ENCODE assay signal across 1 cellular context in the genomic region with DNA sequence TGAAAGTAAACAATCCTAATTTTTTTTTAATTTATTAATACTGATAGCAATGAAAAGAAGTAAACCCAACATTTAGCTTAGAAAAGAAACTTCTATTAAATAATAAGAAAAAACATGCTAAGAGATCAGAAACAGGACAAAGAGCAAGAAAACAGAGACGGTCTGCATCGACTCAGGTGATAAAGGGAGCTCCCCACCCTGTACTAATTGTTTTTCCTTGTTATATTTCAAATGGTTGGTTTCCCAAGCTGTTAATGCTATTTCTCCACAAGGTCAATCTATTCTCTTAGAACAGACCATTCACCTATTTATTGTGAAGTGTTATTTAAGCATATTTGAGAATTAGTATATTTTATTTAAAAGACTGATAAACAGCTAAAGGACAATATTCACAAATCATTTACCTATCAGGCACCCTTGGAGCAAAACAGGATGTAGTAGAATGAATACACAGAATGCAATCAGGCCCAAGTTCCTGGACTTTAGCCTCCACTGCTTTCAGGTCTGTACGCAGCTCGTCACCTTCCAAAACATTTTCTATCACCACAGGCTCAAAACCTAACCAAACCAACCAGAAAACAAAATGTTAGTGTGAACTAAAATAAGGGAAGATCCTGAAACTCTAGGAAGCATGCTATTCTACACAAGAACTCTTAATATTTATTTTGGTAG.
TF ChIP-seq lines count a peak whose summit lies in the region.

No MANE protein-coding gene starts in this region.

TF ChIP-seq in HepG2, 621 proteins besides CTCF, POLR2A, EP300 and RAD21 (continued from another document and continues in another):
- TF ChIP-seq, protein P1, sequence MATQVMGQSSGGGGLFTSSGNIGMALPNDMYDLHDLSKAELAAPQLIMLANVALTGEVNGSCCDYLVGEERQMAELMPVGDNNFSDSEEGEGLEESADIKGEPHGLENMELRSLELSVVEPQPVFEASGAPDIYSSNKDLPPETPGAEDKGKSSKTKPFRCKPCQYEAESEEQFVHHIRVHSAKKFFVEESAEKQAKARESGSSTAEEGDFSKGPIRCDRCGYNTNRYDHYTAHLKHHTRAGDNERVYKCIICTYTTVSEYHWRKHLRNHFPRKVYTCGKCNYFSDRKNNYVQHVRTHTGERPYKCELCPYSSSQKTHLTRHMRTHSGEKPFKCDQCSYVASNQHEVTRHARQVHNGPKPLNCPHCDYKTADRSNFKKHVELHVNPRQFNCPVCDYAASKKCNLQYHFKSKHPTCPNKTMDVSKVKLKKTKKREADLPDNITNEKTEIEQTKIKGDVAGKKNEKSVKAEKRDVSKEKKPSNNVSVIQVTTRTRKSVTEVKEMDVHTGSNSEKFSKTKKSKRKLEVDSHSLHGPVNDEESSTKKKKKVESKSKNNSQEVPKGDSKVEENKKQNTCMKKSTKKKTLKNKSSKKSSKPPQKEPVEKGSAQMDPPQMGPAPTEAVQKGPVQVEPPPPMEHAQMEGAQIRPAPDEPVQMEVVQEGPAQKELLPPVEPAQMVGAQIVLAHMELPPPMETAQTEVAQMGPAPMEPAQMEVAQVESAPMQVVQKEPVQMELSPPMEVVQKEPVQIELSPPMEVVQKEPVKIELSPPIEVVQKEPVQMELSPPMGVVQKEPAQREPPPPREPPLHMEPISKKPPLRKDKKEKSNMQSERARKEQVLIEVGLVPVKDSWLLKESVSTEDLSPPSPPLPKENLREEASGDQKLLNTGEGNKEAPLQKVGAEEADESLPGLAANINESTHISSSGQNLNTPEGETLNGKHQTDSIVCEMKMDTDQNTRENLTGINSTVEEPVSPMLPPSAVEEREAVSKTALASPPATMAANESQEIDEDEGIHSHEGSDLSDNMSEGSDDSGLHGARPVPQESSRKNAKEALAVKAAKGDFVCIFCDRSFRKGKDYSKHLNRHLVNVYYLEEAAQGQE (IDR thresholded peaks at IDR 0.05; ENCODE audit: borderline replicate concordance in 1 of 2, low read depth in 1 of 2, low read length in 2 of 2): 0 out of 4 replicates have a peak, but pooled peaks of 1 of the 2 experiments have one; percentile 21
- TF ChIP-seq FOXK1 (CRISPR knock-in tag; IDR thresholded peaks at IDR 0.05; ENCODE audit: borderline replicate concordance, low read depth) (peak; percentile 53; the same call in 1 of the 2 replicates), RFX1 (IDR thresholded peaks at IDR 0.05) (no peak), ZBTB7A (CRISPR knock-in tag; IDR thresholded peaks at IDR 0.05) (no peak), TP53 (CRISPR knock-in tag; conservative IDR thresholded peaks at IDR 0.05) (no peak), ARNTL (CRISPR knock-in tag; IDR thresholded peaks at IDR 0.05) (no peak), SOX5 (CRISPR knock-in tag; IDR thresholded peaks at IDR 0.05; ENCODE audit: borderline replicate concordance) (peak; percentile 40; the same call in 1 of the 2 replicates), ZNF44 (CRISPR knock-in tag; IDR thresholded peaks at IDR 0.05) (no peak), FOXP1 (IDR thresholded peaks at IDR 0.05) (no peak), FOXP1 (CRISPR knock-in tag; IDR thresholded peaks at IDR 0.05) (peak; percentile 80), TAF1 (CRISPR knock-in tag; IDR thresholded peaks at IDR 0.05) (no peak), RXRB (CRISPR knock-in tag; IDR thresholded peaks at IDR 0.05; ENCODE audit: borderline replicate concordance) (no peak), FOXK2 (IDR thresholded peaks at IDR 0.05) (no peak)
- TF ChIP-seq, protein P2, sequence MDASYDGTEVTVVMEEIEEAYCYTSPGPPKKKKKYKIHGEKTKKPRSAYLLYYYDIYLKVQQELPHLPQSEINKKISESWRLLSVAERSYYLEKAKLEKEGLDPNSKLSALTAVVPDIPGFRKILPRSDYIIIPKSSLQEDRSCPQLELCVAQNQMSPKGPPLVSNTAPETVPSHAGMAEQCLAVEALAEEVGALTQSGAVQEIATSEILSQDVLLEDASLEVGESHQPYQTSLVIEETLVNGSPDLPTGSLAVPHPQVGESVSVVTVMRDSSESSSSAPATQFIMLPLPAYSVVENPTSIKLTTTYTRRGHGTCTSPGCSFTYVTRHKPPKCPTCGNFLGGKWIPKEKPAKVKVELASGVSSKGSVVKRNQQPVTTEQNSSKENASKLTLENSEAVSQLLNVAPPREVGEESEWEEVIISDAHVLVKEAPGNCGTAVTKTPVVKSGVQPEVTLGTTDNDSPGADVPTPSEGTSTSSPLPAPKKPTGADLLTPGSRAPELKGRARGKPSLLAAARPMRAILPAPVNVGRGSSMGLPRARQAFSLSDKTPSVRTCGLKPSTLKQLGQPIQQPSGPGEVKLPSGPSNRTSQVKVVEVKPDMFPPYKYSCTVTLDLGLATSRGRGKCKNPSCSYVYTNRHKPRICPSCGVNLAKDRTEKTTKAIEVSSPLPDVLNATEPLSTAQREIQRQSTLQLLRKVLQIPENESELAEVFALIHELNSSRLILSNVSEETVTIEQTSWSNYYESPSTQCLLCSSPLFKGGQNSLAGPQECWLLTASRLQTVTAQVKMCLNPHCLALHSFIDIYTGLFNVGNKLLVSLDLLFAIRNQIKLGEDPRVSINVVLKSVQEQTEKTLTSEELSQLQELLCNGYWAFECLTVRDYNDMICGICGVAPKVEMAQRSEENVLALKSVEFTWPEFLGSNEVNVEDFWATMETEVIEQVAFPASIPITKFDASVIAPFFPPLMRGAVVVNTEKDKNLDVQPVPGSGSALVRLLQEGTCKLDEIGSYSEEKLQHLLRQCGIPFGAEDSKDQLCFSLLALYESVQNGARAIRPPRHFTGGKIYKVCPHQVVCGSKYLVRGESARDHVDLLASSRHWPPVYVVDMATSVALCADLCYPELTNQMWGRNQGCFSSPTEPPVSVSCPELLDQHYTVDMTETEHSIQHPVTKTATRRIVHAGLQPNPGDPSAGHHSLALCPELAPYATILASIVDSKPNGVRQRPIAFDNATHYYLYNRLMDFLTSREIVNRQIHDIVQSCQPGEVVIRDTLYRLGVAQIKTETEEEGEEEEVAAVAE (CRISPR knock-in tag; IDR thresholded peaks at IDR 0.05; ENCODE audit: borderline replicate concordance): no peak
- TF ChIP-seq, protein P3, sequence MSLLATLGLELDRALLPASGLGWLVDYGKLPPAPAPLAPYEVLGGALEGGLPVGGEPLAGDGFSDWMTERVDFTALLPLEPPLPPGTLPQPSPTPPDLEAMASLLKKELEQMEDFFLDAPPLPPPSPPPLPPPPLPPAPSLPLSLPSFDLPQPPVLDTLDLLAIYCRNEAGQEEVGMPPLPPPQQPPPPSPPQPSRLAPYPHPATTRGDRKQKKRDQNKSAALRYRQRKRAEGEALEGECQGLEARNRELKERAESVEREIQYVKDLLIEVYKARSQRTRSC (CRISPR knock-in tag; IDR thresholded peaks at IDR 0.05; ENCODE audit: low read depth): no peak
- TF ChIP-seq, protein P4, sequence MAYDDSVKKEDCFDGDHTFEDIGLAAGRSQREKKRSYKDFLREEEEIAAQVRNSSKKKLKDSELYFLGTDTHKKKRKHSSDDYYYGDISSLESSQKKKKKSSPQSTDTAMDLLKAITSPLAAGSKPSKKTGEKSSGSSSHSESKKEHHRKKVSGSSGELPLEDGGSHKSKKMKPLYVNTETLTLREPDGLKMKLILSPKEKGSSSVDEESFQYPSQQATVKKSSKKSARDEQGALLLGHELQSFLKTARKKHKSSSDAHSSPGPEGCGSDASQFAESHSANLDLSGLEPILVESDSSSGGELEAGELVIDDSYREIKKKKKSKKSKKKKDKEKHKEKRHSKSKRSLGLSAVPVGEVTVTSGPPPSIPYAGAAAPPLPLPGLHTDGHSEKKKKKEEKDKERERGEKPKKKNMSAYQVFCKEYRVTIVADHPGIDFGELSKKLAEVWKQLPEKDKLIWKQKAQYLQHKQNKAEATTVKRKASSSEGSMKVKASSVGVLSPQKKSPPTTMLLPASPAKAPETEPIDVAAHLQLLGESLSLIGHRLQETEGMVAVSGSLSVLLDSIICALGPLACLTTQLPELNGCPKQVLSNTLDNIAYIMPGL (CRISPR knock-in tag; IDR thresholded peaks at IDR 0.05; ENCODE audit: borderline replicate concordance in 1 of 2, low read depth in 1 of 2): 0 out of 4 replicates have a peak, but pooled peaks of 1 of the 2 experiments have one; percentile 17
- TF ChIP-seq, protein P5, sequence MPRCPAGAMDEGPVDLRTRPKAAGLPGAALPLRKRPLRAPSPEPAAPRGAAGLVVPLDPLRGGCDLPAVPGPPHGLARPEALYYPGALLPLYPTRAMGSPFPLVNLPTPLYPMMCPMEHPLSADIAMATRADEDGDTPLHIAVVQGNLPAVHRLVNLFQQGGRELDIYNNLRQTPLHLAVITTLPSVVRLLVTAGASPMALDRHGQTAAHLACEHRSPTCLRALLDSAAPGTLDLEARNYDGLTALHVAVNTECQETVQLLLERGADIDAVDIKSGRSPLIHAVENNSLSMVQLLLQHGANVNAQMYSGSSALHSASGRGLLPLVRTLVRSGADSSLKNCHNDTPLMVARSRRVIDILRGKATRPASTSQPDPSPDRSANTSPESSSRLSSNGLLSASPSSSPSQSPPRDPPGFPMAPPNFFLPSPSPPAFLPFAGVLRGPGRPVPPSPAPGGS (CRISPR knock-in tag; IDR thresholded peaks at IDR 0.05): no peak
- TF ChIP-seq, protein P6, sequence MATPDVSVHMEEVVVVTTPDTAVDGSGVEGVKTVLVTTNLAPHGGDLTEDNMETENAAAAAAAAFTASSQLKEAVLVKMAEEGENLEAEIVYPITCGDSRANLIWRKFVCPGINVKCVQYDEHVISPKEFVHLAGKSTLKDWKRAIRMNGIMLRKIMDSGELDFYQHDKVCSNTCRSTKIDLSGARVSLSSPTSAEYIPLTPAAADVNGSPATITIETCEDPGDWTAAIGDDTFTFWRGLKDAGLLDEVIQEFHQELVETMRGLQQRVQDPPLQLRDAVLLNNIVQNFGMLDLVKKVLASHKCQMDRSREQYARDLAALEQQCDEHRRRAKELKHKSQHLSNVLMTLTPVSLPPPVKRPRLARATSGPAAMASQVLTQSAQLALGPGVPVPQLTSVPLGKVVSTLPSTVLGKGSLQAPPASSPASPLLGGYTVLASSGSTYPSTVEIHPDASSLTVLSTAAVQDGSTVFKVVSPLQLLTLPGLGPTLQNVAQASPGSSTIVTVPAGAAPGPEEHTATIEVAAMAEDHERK (CRISPR knock-in tag; IDR thresholded peaks at IDR 0.05; ENCODE audit: low read depth): no peak
- TF ChIP-seq, protein P7, sequence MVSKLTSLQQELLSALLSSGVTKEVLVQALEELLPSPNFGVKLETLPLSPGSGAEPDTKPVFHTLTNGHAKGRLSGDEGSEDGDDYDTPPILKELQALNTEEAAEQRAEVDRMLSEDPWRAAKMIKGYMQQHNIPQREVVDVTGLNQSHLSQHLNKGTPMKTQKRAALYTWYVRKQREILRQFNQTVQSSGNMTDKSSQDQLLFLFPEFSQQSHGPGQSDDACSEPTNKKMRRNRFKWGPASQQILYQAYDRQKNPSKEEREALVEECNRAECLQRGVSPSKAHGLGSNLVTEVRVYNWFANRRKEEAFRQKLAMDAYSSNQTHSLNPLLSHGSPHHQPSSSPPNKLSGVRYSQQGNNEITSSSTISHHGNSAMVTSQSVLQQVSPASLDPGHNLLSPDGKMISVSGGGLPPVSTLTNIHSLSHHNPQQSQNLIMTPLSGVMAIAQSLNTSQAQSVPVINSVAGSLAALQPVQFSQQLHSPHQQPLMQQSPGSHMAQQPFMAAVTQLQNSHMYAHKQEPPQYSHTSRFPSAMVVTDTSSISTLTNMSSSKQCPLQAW (CRISPR knock-in tag; IDR thresholded peaks at IDR 0.05): peak; percentile 56; the same call in 1 of the 2 replicates
- TF ChIP-seq, protein P8, sequence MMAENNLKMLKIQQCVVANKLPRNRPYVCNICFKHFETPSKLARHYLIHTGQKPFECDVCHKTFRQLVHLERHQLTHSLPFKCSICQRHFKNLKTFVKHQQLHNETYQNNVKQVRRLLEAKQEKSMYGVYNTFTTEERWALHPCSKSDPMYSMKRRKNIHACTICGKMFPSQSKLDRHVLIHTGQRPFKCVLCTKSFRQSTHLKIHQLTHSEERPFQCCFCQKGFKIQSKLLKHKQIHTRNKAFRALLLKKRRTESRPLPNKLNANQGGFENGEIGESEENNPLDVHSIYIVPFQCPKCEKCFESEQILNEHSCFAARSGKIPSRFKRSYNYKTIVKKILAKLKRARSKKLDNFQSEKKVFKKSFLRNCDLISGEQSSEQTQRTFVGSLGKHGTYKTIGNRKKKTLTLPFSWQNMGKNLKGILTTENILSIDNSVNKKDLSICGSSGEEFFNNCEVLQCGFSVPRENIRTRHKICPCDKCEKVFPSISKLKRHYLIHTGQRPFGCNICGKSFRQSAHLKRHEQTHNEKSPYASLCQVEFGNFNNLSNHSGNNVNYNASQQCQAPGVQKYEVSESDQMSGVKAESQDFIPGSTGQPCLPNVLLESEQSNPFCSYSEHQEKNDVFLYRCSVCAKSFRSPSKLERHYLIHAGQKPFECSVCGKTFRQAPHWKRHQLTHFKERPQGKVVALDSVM (CRISPR knock-in tag; IDR thresholded peaks at IDR 0.05): no peak
- TF ChIP-seq, protein P9, sequence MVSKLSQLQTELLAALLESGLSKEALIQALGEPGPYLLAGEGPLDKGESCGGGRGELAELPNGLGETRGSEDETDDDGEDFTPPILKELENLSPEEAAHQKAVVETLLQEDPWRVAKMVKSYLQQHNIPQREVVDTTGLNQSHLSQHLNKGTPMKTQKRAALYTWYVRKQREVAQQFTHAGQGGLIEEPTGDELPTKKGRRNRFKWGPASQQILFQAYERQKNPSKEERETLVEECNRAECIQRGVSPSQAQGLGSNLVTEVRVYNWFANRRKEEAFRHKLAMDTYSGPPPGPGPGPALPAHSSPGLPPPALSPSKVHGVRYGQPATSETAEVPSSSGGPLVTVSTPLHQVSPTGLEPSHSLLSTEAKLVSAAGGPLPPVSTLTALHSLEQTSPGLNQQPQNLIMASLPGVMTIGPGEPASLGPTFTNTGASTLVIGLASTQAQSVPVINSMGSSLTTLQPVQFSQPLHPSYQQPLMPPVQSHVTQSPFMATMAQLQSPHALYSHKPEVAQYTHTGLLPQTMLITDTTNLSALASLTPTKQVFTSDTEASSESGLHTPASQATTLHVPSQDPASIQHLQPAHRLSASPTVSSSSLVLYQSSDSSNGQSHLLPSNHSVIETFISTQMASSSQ (IDR thresholded peaks at IDR 0.05; ENCODE audit: low read depth): peak; percentile 75
- TF ChIP-seq, protein P9 (CRISPR knock-in tag; IDR thresholded peaks at IDR 0.05; ENCODE audit: borderline replicate concordance): peak; percentile 59; the same call in 1 of the 2 replicates
- TF ChIP-seq, protein P10, sequence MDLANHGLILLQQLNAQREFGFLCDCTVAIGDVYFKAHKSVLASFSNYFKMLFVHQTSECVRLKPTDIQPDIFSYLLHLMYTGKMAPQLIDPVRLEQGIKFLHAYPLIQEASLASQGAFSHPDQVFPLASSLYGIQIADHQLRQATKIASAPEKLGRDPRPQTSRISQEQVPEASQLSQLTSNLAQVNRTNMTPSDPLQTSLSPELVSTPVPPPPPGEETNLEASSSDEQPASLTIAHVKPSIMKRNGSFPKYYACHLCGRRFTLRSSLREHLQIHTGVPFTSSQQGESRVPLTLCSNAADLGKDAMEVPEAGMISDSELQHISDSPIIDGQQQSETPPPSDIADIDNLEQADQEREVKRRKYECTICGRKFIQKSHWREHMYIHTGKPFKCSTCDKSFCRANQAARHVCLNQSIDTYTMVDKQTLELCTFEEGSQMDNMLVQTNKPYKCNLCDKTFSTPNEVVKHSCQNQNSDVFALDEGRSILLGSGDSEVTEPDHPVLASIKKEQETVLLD (CRISPR knock-in tag; IDR thresholded peaks at IDR 0.05; ENCODE audit: low read depth): no peak
